12 cellular contexts compared by ENCODE assay signal in genomic region chr5:17305964-17306725, GRCh38.
DNase-seq lines count a peak whose midpoint lies in the region; ATAC-seq, FAIRE-seq and TF ChIP-seq lines count a peak whose summit lies in the region.
"Had no signal": no experiment of that assay in that cellular context is flagged by ENCODE, and none has a peak within 500 bp of the region (broad histone marks: within the 10 kb centered on the region; RNA-seq: fewer than 3 reads in every experiment).

No MANE protein-coding gene starts in this region.

- no peaks in the 10 kb centered on the region for H3K36me3 ChIP-seq in endothelial cell of umbilical vein (ENCODE audit: control insufficient read depth in 2 of 2, extremely low read depth in 1 of 2, insufficient read depth in 2 of 2, low read length in 2 of 2)
- H3K36me3 ChIP-seq: gastrocnemius medialis had no signal

- CTCF ChIA-PET in endothelial cell of umbilical vein (lab: Charles Lee), result interaction anchor here (0.7 to 2.9 kb wide), 5 partner anchors 14 to 90 kb away, joined by 3 to 14 read pairs (median 3); no protein-coding TSS in a partner anchor

- H3K4me1 ChIP-seq in endothelial cell of umbilical vein (ENCODE audit: control insufficient read depth, extremely low read depth, insufficient read depth, low read length), result peaks cover 2% of the 10 kb centered on the region
- H3K4me1 ChIP-seq: gastrocnemius medialis had no signal

- no peaks in the 10 kb centered on the region for H3K79me2 ChIP-seq in endothelial cell of umbilical vein (ENCODE audit: control insufficient read depth, insufficient read depth, low read length)

- no peak overlapping the region for H3K9ac ChIP-seq in endothelial cell of umbilical vein (replicated peaks; ENCODE audit: extremely low read depth, insufficient read depth, low read length)

- peak overlapping the region; percentile 68 for H3K27ac ChIP-seq in C4-2B
- no peak overlapping the region for H3K27ac ChIP-seq in endothelial cell of umbilical vein (ENCODE audit: insufficient read depth, low read depth, low read length)
- H3K27ac ChIP-seq: gastrocnemius medialis had no signal

- peak overlapping the region; percentile 92 for H2AFZ ChIP-seq in endothelial cell of umbilical vein (ENCODE audit: low read depth, low read length)

- no peaks in the 10 kb centered on the region for H3K9me3 ChIP-seq in endothelial cell of umbilical vein (replicated peaks; ENCODE audit: control insufficient read depth, insufficient read depth, low read length)
- H3K9me3 ChIP-seq: gastrocnemius medialis had no signal

- TF ChIP-seq POLR2A in endothelial cell of umbilical vein (IDR thresholded peaks at IDR 0.05; ENCODE audit: low read depth, low read length), result no peak

- no peaks in the 10 kb centered on the region for H3K9me1 ChIP-seq in endothelial cell of umbilical vein (replicated peaks; ENCODE audit: control insufficient read depth, extremely low read depth, insufficient read depth, low read length)

- H3K36me3 Mint-ChIP-seq in activated T-helper 2 cell treated with anti-CD3 and anti-CD28 coated beads, Interferon-gamma antibody, Interleukin-2, Interleukin-4, amounts not matched to agents 10 μg/mL and 5 μg/mL and 100 μg/mL, durations not matched to agents 14 hours and 24 hours and 36 hours (ENCODE audit: low read depth), result no peaks in the 10 kb centered on the region

- POLR2A ChIA-PET in endothelial cell of umbilical vein (lab: Charles Lee), result no interaction called here

- H3K27ac Mint-ChIP-seq in activated T-helper 2 cell treated with anti-CD3 and anti-CD28 coated beads, Interferon-gamma antibody, Interleukin-2, Interleukin-4, amounts not matched to agents 10 μg/mL and 5 μg/mL and 100 μg/mL, durations not matched to agents 14 hours and 24 hours and 36 hours, result no peak overlapping the region
- H3K27ac Mint-ChIP-seq: activated T-cell treated with anti-CD3 and anti-CD28 coated beads, Interleukin-2, amount 50 U/mL, for 72 hours had no signal

- H3K9me3 Mint-ChIP-seq in activated T-helper 2 cell treated with anti-CD3 and anti-CD28 coated beads, Interferon-gamma antibody, Interleukin-2, Interleukin-4, amounts not matched to agents 10 μg/mL and 5 μg/mL and 100 μg/mL, durations not matched to agents 14 hours and 24 hours and 36 hours, result peaks cover 13% of the 10 kb centered on the region

- TF ChIP-seq CTCF in C4-2B (conservative IDR thresholded peaks at IDR 0.05) (no peak), endothelial cell of umbilical vein (IDR thresholded peaks at IDR 0.05; ENCODE audit: extremely low read depth in 1 of 2, insufficient read depth in 1 of 2, low read depth in 1 of 2, low read length in 2 of 2) (no peak)

- DNase-seq in NCI-H69 (lab: John Stamatoyannopoulos, UW), result peak; percentile 92
- DNase-seq in endothelial cell of umbilical vein (ENCODE audit: low read depth, low spot score), result peak; percentile 63
- peak; percentile 15 for DNase-seq in mucosa of gallbladder (ENCODE audit: low spot score)
- DNase-seq in activated T-helper 2 cell treated with anti-CD3 and anti-CD28 coated beads, Interferon-gamma antibody, Interleukin-2, Interleukin-4, amounts not matched to agents 10 μg/mL and 5 μg/mL and 100 μg/mL, durations not matched to agents 14 hours and 24 hours and 36 hours (ENCODE audit: low spot score), result no peak
- DNase-seq: activated T-cell treated with anti-CD3 and anti-CD28 coated beads, Interleukin-2, amount 50 U/mL, for 72 hours; DMS79 treated with DMSO at 0.1 percent for 48 hours; gastrocnemius medialis had no signal

- H3K4me2 ChIP-seq in endothelial cell of umbilical vein (ENCODE audit: insufficient read depth, low read length), result peak overlapping the region; percentile 70

- H3K4me1 Mint-ChIP-seq in activated T-helper 2 cell treated with anti-CD3 and anti-CD28 coated beads, Interferon-gamma antibody, Interleukin-2, Interleukin-4, amounts not matched to agents 10 μg/mL and 5 μg/mL and 100 μg/mL, durations not matched to agents 14 hours and 24 hours and 36 hours (ENCODE audit: low read depth), result no peaks in the 10 kb centered on the region

- H4K20me1 ChIP-seq in endothelial cell of umbilical vein (replicated peaks; ENCODE audit: control insufficient read depth, extremely low read depth, insufficient read depth, low read length), result no peaks in the 10 kb centered on the region

- H3K27me3 Mint-ChIP-seq in activated T-helper 2 cell treated with anti-CD3 and anti-CD28 coated beads, Interferon-gamma antibody, Interleukin-2, Interleukin-4, amounts not matched to agents 10 μg/mL and 5 μg/mL and 100 μg/mL, durations not matched to agents 14 hours and 24 hours and 36 hours (ENCODE audit: low read depth), result no peaks in the 10 kb centered on the region

- H3K4me3 Mint-ChIP-seq in activated T-helper 2 cell treated with anti-CD3 and anti-CD28 coated beads, Interferon-gamma antibody, Interleukin-2, Interleukin-4, amounts not matched to agents 10 μg/mL and 5 μg/mL and 100 μg/mL, durations not matched to agents 14 hours and 24 hours and 36 hours (ENCODE audit: low read depth), result no peak overlapping the region
- H3K4me3 Mint-ChIP-seq: activated T-cell treated with anti-CD3 and anti-CD28 coated beads, Interleukin-2, amount 50 U/mL, for 72 hours had no signal

- intact Hi-C loops in endothelial cell of umbilical vein (cut with micrococcal nuclease), result no loop called here
- intact Hi-C loops in activated T-helper 2 cell treated with anti-CD3 and anti-CD28 coated beads, Interferon-gamma antibody, Interleukin-2, Interleukin-4, amounts not matched to agents 10 μg/mL and 5 μg/mL and 100 μg/mL, durations not matched to agents 14 hours and 24 hours and 36 hours (cut with micrococcal nuclease), result no loop called here

- no peak for FAIRE-seq in endothelial cell of umbilical vein (lab: Jason Lieb, UNC)
- FAIRE-seq: RCC 7860 had no signal

- H3K4me3 ChIP-seq in endothelial cell of umbilical vein (replicated peaks in 1 of 3; ENCODE audit: insufficient read depth in 1 of 3, low read depth in 1 of 3, low read length in 3 of 3), result no peak overlapping the region
- H3K4me3 ChIP-seq: gastrocnemius medialis had no signal

- ATAC-seq in GM21528 (IDR thresholded peaks at IDR 0.05; ENCODE audit: low FRiP score, unreplicated experiment) (no peak), GM19328 (IDR thresholded peaks at IDR 0.05; ENCODE audit: unreplicated experiment) (no peak), GM19351 (IDR thresholded peaks at IDR 0.05; ENCODE audit: unreplicated experiment) (no peak)
- ATAC-seq: activated T-cell treated with anti-CD3 and anti-CD28 coated beads, Interleukin-2, amount 50 U/mL, for 72 hours; gastrocnemius medialis had no signal

- BruUV-seq in endothelial cell of umbilical vein (replicated peaks; lab: Mats Ljungman, UMichigan), result no TSS peak

- dilution Hi-C loops in endothelial cell of umbilical vein (cut with MboI; ENCODE audit: extremely low pct_ligation_motif_present, low sequenced_read_pairs), result no loop called here

- H3K27me3 ChIP-seq in endothelial cell of umbilical vein (ENCODE audit: control insufficient read depth in 2 of 2, insufficient read depth in 2 of 2, low read length in 2 of 2), result no peaks in the 10 kb centered on the region
- H3K27me3 ChIP-seq: gastrocnemius medialis had no signal

TF ChIP-seq in endothelial cell of umbilical vein, 7 proteins besides CTCF, POLR2A, EP300 and RAD21:
- no peak for TF ChIP-seq MAX (IDR thresholded peaks at IDR 0.05; ENCODE audit: insufficient read depth, insufficient read length)
- no peak for TF ChIP-seq JUN (IDR thresholded peaks at IDR 0.05; ENCODE audit: borderline replicate concordance, insufficient read depth, insufficient read length, low read depth)
- no peak for TF ChIP-seq POLR2AphosphoS5 (IDR thresholded peaks at IDR 0.05; ENCODE audit: insufficient read depth, low read depth, low read length)
- no peak for TF ChIP-seq EZH2 (IDR thresholded peaks at IDR 0.05; ENCODE audit: borderline replicate concordance, low read depth, low read length, severe bottlenecking)
- no peak for TF ChIP-seq GATA2 (IDR thresholded peaks at IDR 0.05; ENCODE audit: insufficient read depth, insufficient read length, low read depth, low read length)
- no peak for TF ChIP-seq MYC (IDR thresholded peaks at IDR 0.05; ENCODE audit: low read depth, low read length)
- no peak for TF ChIP-seq FOS (IDR thresholded peaks at IDR 0.05; ENCODE audit: borderline replicate concordance, insufficient read depth, low read length)
